1 cellular context compared by ENCODE assay signal in the genomic region with DNA sequence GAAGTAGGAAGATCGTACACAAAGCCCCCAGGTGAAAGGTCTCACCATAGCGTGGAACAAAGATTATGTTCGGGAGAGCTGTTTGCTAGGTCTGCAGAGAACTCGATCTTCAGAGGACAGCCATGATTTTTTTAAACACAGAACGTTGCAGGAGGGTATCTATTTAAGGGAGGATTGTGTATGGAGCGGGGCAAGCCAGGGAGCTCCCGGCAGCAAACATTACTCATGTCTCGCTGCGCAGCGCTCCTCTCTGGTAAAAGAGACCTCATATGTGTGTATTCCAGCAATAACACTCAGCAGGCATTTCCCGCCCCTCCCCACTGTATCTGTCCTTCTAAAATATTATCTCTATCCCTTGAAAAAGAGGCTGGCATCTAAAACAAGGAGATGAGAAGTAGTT.
TF ChIP-seq lines count a peak whose summit lies in the region.

No MANE protein-coding gene starts in this region.

TF ChIP-seq in IMR-90, 13 proteins besides CTCF, POLR2A, EP300 and RAD21 (continued from another document):
- TF ChIP-seq, protein P1, sequence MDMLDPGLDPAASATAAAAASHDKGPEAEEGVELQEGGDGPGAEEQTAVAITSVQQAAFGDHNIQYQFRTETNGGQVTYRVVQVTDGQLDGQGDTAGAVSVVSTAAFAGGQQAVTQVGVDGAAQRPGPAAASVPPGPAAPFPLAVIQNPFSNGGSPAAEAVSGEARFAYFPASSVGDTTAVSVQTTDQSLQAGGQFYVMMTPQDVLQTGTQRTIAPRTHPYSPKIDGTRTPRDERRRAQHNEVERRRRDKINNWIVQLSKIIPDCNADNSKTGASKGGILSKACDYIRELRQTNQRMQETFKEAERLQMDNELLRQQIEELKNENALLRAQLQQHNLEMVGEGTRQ (IDR thresholded peaks at IDR 0.05; ENCODE audit: low read depth, low read length), result no peak
- TF ChIP-seq RCOR1 (IDR thresholded peaks at IDR 0.05; ENCODE audit: insufficient replicate concordance, low read length) (no peak), NFE2L2 (IDR thresholded peaks at IDR 0.05; ENCODE audit: low read depth, low read length) (no peak), SMC3 (IDR thresholded peaks at IDR 0.05; ENCODE audit: low read depth, low read length) (no peak)
